Comparison of ENCODE assay signal across 28 cellular contexts in the genomic region with DNA sequence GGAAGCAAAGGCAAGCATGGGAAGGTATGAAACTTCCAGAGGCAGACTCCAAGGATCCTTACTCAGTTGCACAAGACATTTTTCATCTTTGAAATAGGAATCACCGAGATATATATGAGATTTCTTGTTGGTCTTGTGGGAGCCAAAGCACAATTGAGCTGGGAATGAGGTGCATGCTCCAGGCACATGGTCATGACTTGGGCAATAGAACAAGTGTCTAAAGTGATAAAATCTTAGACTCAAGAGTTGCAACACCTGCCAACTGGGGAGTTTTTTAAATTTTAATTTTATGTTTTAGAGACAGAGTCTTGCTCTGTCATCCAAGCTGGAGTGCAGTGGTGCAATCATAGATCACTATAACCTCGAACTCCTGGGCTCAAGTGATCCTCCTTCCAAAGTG.
"Had no signal": no experiment of that assay in that cellular context is flagged by ENCODE, and none has a peak within 500 bp of the region (broad histone marks: within the 10 kb centered on the region; RNA-seq: fewer than 3 reads in every experiment).

No MANE protein-coding gene starts in this region.

- DNase-seq: activated CD4-positive, alpha-beta memory T cell treated with anti-CD3 and anti-CD28 coated beads for 36 hours; activated CD4-positive, alpha-beta T cell treated with anti-CD3 and anti-CD28 coated beads for 48 hours; activated CD8-positive, alpha-beta memory T cell treated with anti-CD3 and anti-CD28 coated beads, Interleukin-2, amount 50 U/mL, for 4 hours; activated effector memory CD4-positive, alpha-beta T cell treated with anti-CD3 and anti-CD28 coated beads, Interleukin-2, amount 50 U/mL, for 16 hours; activated naive CD4-positive, alpha-beta T cell treated with anti-CD3 and anti-CD28 coated beads for 36 hours; activated naive CD8-positive, alpha-beta T cell treated with anti-CD3 and anti-CD28 coated beads for 36 hours; activated T-cell treated with anti-CD3 and anti-CD28 coated beads, Interleukin-2, amount 50 U/mL, for 1 hour; adrenal gland; aorta; body of pancreas; effector memory CD8-positive, alpha-beta T cell; erythroblast; foreskin keratinocyte; heart left ventricle; naive B cell; ovary; right lobe of liver; stimulated activated CD4-positive, alpha-beta T cell treated with anti-CD3 and anti-CD28 coated beads, Interleukin-4, amount 100 ng/mL, for 1 hour; stimulated activated naive CD8-positive, alpha-beta T cell treated with anti-CD3 and anti-CD28 coated beads, Interleukin-15, Interleukin-2, amounts not matched to agents 100 U/mL and 50 U/mL, for 24 hours; trophoblast cell; WERI-Rb-1 had no signal

- H3K4me3 ChIP-seq: adrenal gland, body of pancreas, cardiac muscle cell, coronary artery, heart left ventricle, ovary, right lobe of liver, thoracic aorta had no signal

- H3K9me3 Mint-ChIP-seq: activated naive CD4-positive, alpha-beta T cell treated with anti-CD3 and anti-CD28 coated beads for 36 hours; activated T-helper 1 cell treated with anti-CD3 and anti-CD28 coated beads, Interleukin-12 subunit alpha, Interleukin-12 subunit beta, Interleukin-2, Interleukin-4 antibody, amounts not matched to agents 30 ng/mL and 10 ng/mL and 1 ng/mL, durations not matched to agents 14 hours and 24 hours and 36 hours; effector memory CD8-positive, alpha-beta T cell had no signal

- H3K4me1 Mint-ChIP-seq: mesothelial cell of epicardium, naive B cell had no signal

- H3K4me1 ChIP-seq: adrenal gland, body of pancreas, foreskin keratinocyte, heart left ventricle, right lobe of liver had no signal

- H3K27ac Mint-ChIP-seq: activated CD4-positive, alpha-beta memory T cell treated with anti-CD3 and anti-CD28 coated beads for 36 hours; activated naive CD4-positive, alpha-beta T cell treated with anti-CD3 and anti-CD28 coated beads for 36 hours; activated naive CD8-positive, alpha-beta T cell treated with anti-CD3 and anti-CD28 coated beads for 36 hours; activated T-helper 1 cell treated with anti-CD3 and anti-CD28 coated beads, Interleukin-12 subunit alpha, Interleukin-12 subunit beta, Interleukin-2, Interleukin-4 antibody, amounts not matched to agents 30 ng/mL and 10 ng/mL and 1 ng/mL, durations not matched to agents 14 hours and 24 hours and 36 hours; effector memory CD8-positive, alpha-beta T cell; mesothelial cell of epicardium; naive B cell; progenitor cell of endocrine pancreas had no signal

- H3K27me3 ChIP-seq: adrenal gland, body of pancreas, cardiac muscle cell, ovary, right lobe of liver had no signal

- H3K4me3 Mint-ChIP-seq: activated CD4-positive, alpha-beta memory T cell treated with anti-CD3 and anti-CD28 coated beads for 36 hours; activated naive CD4-positive, alpha-beta T cell treated with anti-CD3 and anti-CD28 coated beads for 36 hours; activated naive CD8-positive, alpha-beta T cell treated with anti-CD3 and anti-CD28 coated beads for 36 hours; activated T-helper 1 cell treated with anti-CD3 and anti-CD28 coated beads, Interleukin-12 subunit alpha, Interleukin-12 subunit beta, Interleukin-2, Interleukin-4 antibody, amounts not matched to agents 30 ng/mL and 10 ng/mL and 1 ng/mL, durations not matched to agents 14 hours and 24 hours and 36 hours; effector memory CD8-positive, alpha-beta T cell; mesothelial cell of epicardium; naive B cell had no signal

- H3K36me3 ChIP-seq: adrenal gland, cardiac muscle cell, heart left ventricle, ovary, right lobe of liver, thoracic aorta, WERI-Rb-1 had no signal

- ATAC-seq: activated CD4-positive, CD25-positive, alpha-beta regulatory T cell treated with anti-CD3 and anti-CD28 coated beads, Interleukin-2, amount 50 U/mL, for 24 hours; body of pancreas; effector memory CD8-positive, alpha-beta T cell; foreskin keratinocyte; heart left ventricle; right lobe of liver; stimulated activated naive CD8-positive, alpha-beta T cell treated with anti-CD3 and anti-CD28 coated beads, Interleukin-15, Interleukin-2, amounts not matched to agents 100 U/mL and 50 U/mL, for 24 hours had no signal

- H3K9me3 ChIP-seq: adrenal gland, ovary, right lobe of liver, thoracic aorta had no signal

- H3K27ac ChIP-seq: adrenal gland, body of pancreas, cardiac muscle cell, coronary artery, foreskin keratinocyte, heart left ventricle, ovary, right lobe of liver, thoracic aorta, WERI-Rb-1 had no signal
